1 cellular context compared by ENCODE assay signal in genomic region chr19:49876422-49877019, GRCh38.
TF ChIP-seq lines count a peak whose summit lies in the region.

No MANE protein-coding gene starts in this region.

TF ChIP-seq in HepG2, 621 proteins besides CTCF, POLR2A, EP300 and RAD21 (continued from another document and continues in another):
- TF ChIP-seq MXD1 (CRISPR knock-in tag; IDR thresholded peaks at IDR 0.05) (peak; percentile 56; the same call in 1 of the 2 replicates), ZNF12 (CRISPR knock-in tag; IDR thresholded peaks at IDR 0.05) (no peak), EED (CRISPR knock-in tag; IDR thresholded peaks at IDR 0.05) (peak; percentile 67; the same call in 1 of the 2 replicates), TOPORS (CRISPR knock-in tag; IDR thresholded peaks at IDR 0.05) (peak; percentile 70; the same call in 1 of the 2 replicates), CEBPG (CRISPR knock-in tag; IDR thresholded peaks at IDR 0.05) (peak; percentile 85), ATF4 (CRISPR knock-in tag; IDR thresholded peaks at IDR 0.05) (peak in 1 of 2 experiments; percentile 80; a peak in 2 of 4 replicates), DR1 (CRISPR knock-in tag; IDR thresholded peaks at IDR 0.05) (peak; percentile 63; the same call in 1 of the 2 replicates), ZNF513 (CRISPR knock-in tag; conservative IDR thresholded peaks at IDR 0.05) (no peak), DMAP1 (CRISPR knock-in tag; IDR thresholded peaks at IDR 0.05) (peak; percentile 79; the same call in 1 of the 2 replicates), KDM5B (CRISPR knock-in tag; IDR thresholded peaks at IDR 0.05; ENCODE audit: borderline replicate concordance) (peak; percentile 53; the same call in 1 of the 2 replicates), ZBTB34 (CRISPR knock-in tag; IDR thresholded peaks at IDR 0.05) (peak; percentile 37; the same call in 1 of the 2 replicates), ZNF704 (CRISPR knock-in tag; IDR thresholded peaks at IDR 0.05; ENCODE audit: borderline replicate concordance) (0 out of 2 replicates have a peak, but pooled peaks have one; percentile 49), ZNF761 (CRISPR knock-in tag; conservative IDR thresholded peaks at IDR 0.05) (peak; percentile 38; the same call in 1 of the 2 replicates), ATF1 (CRISPR knock-in tag; IDR thresholded peaks at IDR 0.05) (peak; percentile 93), ZBTB4 (CRISPR knock-in tag; IDR thresholded peaks at IDR 0.05; ENCODE audit: borderline replicate concordance) (no peak), SIN3B (IDR thresholded peaks at IDR 0.05; ENCODE audit: low read length) (no peak; the same call in 1 of the 2 replicates), PHF21A (CRISPR knock-in tag; IDR thresholded peaks at IDR 0.05) (peak; percentile 23; the same call in 1 of the 2 replicates), ZNF407 (CRISPR knock-in tag; IDR thresholded peaks at IDR 0.05; ENCODE audit: not compliant biosample characterization) (peak; percentile 75), ZNF501 (CRISPR knock-in tag; IDR thresholded peaks at IDR 0.05) (peak; percentile 75), AFF4 (CRISPR knock-in tag; IDR thresholded peaks at IDR 0.05) (0 out of 2 replicates have a peak, but pooled peaks have one; percentile 31), GTF2F1 (IDR thresholded peaks at IDR 0.05; ENCODE audit: low read length) (no peak), ZBED4 (CRISPR knock-in tag; IDR thresholded peaks at IDR 0.05; ENCODE audit: borderline replicate concordance) (no peak), MAFF (IDR thresholded peaks at IDR 0.05; ENCODE audit: low read depth, low read length) (no peak)
